In genomic region chr1:47442844-47443529, GRCh38 we compare ENCODE assay signal across 13 cellular contexts. TPM values are rescaled to one million over a fixed set of nuclear protein-coding genes. Genes with fewer than 3 reads are reported as not detected.
"Had no signal": no experiment of that assay in that cellular context is flagged by ENCODE, and none has a peak within 500 bp of the region (broad histone marks: within the 10 kb centered on the region; RNA-seq: fewer than 3 reads in every experiment).

No MANE protein-coding gene starts in this region.

- H3K27ac ChIP-seq: epithelial cell of prostate, prostate gland had no signal

- H3K27ac Mint-ChIP-seq: activated CD4-positive, alpha-beta memory T cell treated with anti-CD3 and anti-CD28 coated beads for 36 hours; stimulated activated effector memory CD8-positive, alpha-beta T cell treated with anti-CD3 and anti-CD28 coated beads, Interleukin-12 subunit alpha, Interleukin-12 subunit beta, amount 100 ng/mL, for 72 hours had no signal

- H3K4me3 ChIP-seq: prostate gland, smooth muscle cell had no signal

- DNase-seq: activated CD4-positive, alpha-beta memory T cell treated with anti-CD3 and anti-CD28 coated beads for 36 hours; activated T-cell treated with anti-CD3 and anti-CD28 coated beads, Interleukin-2, amount 50 U/mL, for 48 hours; central memory CD4-positive, alpha-beta T cell; effector memory CD4-positive, alpha-beta T cell; kidney glomerular epithelial cell; SIG-M5; trophoblast cell had no signal

- H3K9me3 ChIP-seq: prostate gland had no signal

- ATAC-seq: stimulated activated effector memory CD8-positive, alpha-beta T cell treated with anti-CD3 and anti-CD28 coated beads, Interleukin-12 subunit alpha, Interleukin-12 subunit beta, amount 100 ng/mL, for 72 hours had no signal

- H3K36me3 ChIP-seq: prostate gland had no signal

- H3K9me3 Mint-ChIP-seq: activated CD4-positive, alpha-beta memory T cell treated with anti-CD3 and anti-CD28 coated beads for 36 hours; stimulated activated effector memory CD8-positive, alpha-beta T cell treated with anti-CD3 and anti-CD28 coated beads, Interleukin-12 subunit alpha, Interleukin-12 subunit beta, amount 100 ng/mL, for 72 hours had no signal

- H3K36me3 Mint-ChIP-seq: activated CD4-positive, alpha-beta memory T cell treated with anti-CD3 and anti-CD28 coated beads for 36 hours had no signal

- H3K4me3 Mint-ChIP-seq: activated CD4-positive, alpha-beta memory T cell treated with anti-CD3 and anti-CD28 coated beads for 36 hours had no signal

RNA-seq across cellular contexts. Expression of gene FOXD2, which starts 5.1 kb away (rescaled TPM):
- total RNA-seq: smooth muscle cell had no signal

RNA-seq across cellular contexts. Expression of gene FOXE3, which starts 26.9 kb away (rescaled TPM):
- total RNA-seq: activated CD4-positive, alpha-beta memory T cell treated with anti-CD3 and anti-CD28 coated beads for 36 hours; liver; mesenteric fat pad; smooth muscle cell had no signal
